17 cellular contexts compared by ENCODE assay signal in the genomic region with DNA sequence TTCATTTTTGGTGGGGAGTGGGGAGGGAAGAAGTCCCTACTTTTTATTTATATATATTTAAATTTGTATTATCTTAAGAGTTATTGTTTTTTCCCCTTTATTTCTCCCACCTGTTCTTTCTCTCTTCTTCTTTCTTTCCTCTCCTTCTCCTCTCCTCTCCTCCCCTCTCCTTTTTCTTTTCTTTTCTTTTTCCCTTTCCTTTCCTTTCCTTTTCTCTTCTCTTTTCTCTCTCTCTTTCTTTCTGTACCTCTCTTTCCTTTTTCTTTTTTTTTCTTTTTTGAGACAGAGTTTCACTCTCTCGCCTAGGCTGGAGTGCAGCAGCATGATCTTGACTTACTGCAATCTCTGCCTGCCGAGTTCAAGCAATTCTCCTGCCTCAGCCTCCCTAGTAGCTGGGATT. TPM values are rescaled to one million over a fixed set of nuclear protein-coding genes. Genes with fewer than 3 reads are reported as not detected.
DNase-seq lines count a peak whose midpoint lies in the region; ATAC-seq and TF ChIP-seq lines count a peak whose summit lies in the region.
"Had no signal": no experiment of that assay in that cellular context is flagged by ENCODE, and none has a peak within 500 bp of the region (broad histone marks: within the 10 kb centered on the region; RNA-seq: fewer than 3 reads in every experiment).

No MANE protein-coding gene starts in this region.

- in situ Hi-C loops in GM23248 (cut with MboI) = no loop called here

- DNase-seq in activated CD8-positive, alpha-beta memory T cell treated with anti-CD3 and anti-CD28 coated beads, Interleukin-2, amount 10 ng/mL, durations not matched to agents 7 days and 5 days = no peak
- DNase-seq in activated CD8-positive, alpha-beta memory T cell treated with anti-CD3 and anti-CD28 coated beads, Interleukin-2, amount 50 U/mL, for 4 hours = no peak
- DNase-seq in GM23248 (no peak), neural crest cell (ENCODE audit: low read depth, low spot score) (no peak), NOMO-1 (lab: John Stamatoyannopoulos, UW; ENCODE audit: unreplicated experiment in 2 of 2) (no peak), kidney tubule cell (ENCODE audit: low spot score) (no peak), AG08396 (ENCODE audit: low spot score) (no peak)
- DNase-seq in activated naive CD8-positive, alpha-beta T cell treated with anti-CD3 and anti-CD28 coated beads for 36 hours = no peak
- DNase-seq: activated CD4-positive, CD25-positive, alpha-beta regulatory T cell treated with anti-CD3 and anti-CD28 coated beads, Interleukin-2, amount 50 U/mL, for 72 hours; activated T-cell treated with anti-CD3 and anti-CD28 coated beads, Interleukin-2, amount 50 U/mL, for 1 hour; anterior cingulate cortex; MG63; NCI-H187; NCI-H446; SHP77; uterus had no signal

- H3K36me3 Mint-ChIP-seq in activated CD8-positive, alpha-beta memory T cell treated with anti-CD3 and anti-CD28 coated beads, Interleukin-2, amount 10 ng/mL, durations not matched to agents 7 days and 5 days = no peaks in the 10 kb centered on the region
- peaks cover 17% of the 10 kb centered on the region for H3K36me3 Mint-ChIP-seq in activated naive CD8-positive, alpha-beta T cell treated with anti-CD3 and anti-CD28 coated beads for 36 hours
- H3K36me3 Mint-ChIP-seq in neural crest cell (ENCODE audit: low read depth) = no peaks in the 10 kb centered on the region

- peaks cover 41% of the 10 kb centered on the region for H3K79me2 ChIP-seq in GM23248 (ENCODE audit: insufficient read depth)

- H3K27me3 Mint-ChIP-seq in activated CD8-positive, alpha-beta memory T cell treated with anti-CD3 and anti-CD28 coated beads, Interleukin-2, amount 10 ng/mL, durations not matched to agents 7 days and 5 days = no peaks in the 10 kb centered on the region
- no peaks in the 10 kb centered on the region for H3K27me3 Mint-ChIP-seq in activated naive CD8-positive, alpha-beta T cell treated with anti-CD3 and anti-CD28 coated beads for 36 hours
- H3K27me3 Mint-ChIP-seq in neural crest cell (ENCODE audit: low read depth) = no peaks in the 10 kb centered on the region

- CTCF ChIA-PET in activated CD8-positive, alpha-beta memory T cell treated with anti-CD3 and anti-CD28 coated beads, Interleukin-2, amount 10 ng/mL, durations not matched to agents 7 days and 5 days (lab: Charles Lee) = interaction anchor here (1.3 kb wide), 1 partner anchor 11 kb away, joined by 3 read pairs; no protein-coding TSS in a partner anchor

- no peaks in the 10 kb centered on the region for H3K9me2 ChIP-seq in GM23248 (ENCODE audit: insufficient read depth)

- H3K9me3 Mint-ChIP-seq in activated CD8-positive, alpha-beta memory T cell treated with anti-CD3 and anti-CD28 coated beads, Interleukin-2, amount 10 ng/mL, durations not matched to agents 7 days and 5 days (ENCODE audit: low read depth) = no peaks in the 10 kb centered on the region
- no peaks in the 10 kb centered on the region for H3K9me3 Mint-ChIP-seq in activated naive CD8-positive, alpha-beta T cell treated with anti-CD3 and anti-CD28 coated beads for 36 hours
- no peaks in the 10 kb centered on the region for H3K9me3 Mint-ChIP-seq in neural crest cell

- 65 to 69% methylated on average over 2 of the region's 2 CpGs for WGBS in GM23248 (ENCODE audit: low coverage in 1 of 2, low lambda C conversion rate in 2 of 2, missing lambda C conversion rate in 2 of 2), 2 experiments

- peaks cover 8% of the 10 kb centered on the region for H3K4me1 ChIP-seq in GM23248 (ENCODE audit: insufficient read depth)

- H2AFZ ChIP-seq in GM23248 = no peak overlapping the region

- peak overlapping the region; percentile 50 for H3K27ac Mint-ChIP-seq in activated CD8-positive, alpha-beta memory T cell treated with anti-CD3 and anti-CD28 coated beads, Interleukin-2, amount 10 ng/mL, durations not matched to agents 7 days and 5 days
- no peak overlapping the region for H3K27ac Mint-ChIP-seq in activated naive CD8-positive, alpha-beta T cell treated with anti-CD3 and anti-CD28 coated beads for 36 hours
- no peak overlapping the region for H3K27ac Mint-ChIP-seq in neural crest cell (ENCODE audit: unreplicated experiment)

- peaks cover 35% of the 10 kb centered on the region for H3K4me1 Mint-ChIP-seq in activated CD8-positive, alpha-beta memory T cell treated with anti-CD3 and anti-CD28 coated beads, Interleukin-2, amount 10 ng/mL, durations not matched to agents 7 days and 5 days
- peaks cover 43% of the 10 kb centered on the region for H3K4me1 Mint-ChIP-seq in activated naive CD8-positive, alpha-beta T cell treated with anti-CD3 and anti-CD28 coated beads for 36 hours
- peaks cover 38% of the 10 kb centered on the region for H3K4me1 Mint-ChIP-seq in neural crest cell

- no peak for ATAC-seq in activated CD8-positive, alpha-beta memory T cell treated with anti-CD3 and anti-CD28 coated beads, Interleukin-2, amount 10 ng/mL, durations not matched to agents 7 days and 5 days
- ATAC-seq: left lobe of liver had no signal

- no peak for TF ChIP-seq CTCF in neural crest cell (conservative IDR thresholded peaks at IDR 0.05)

- peak overlapping the region; percentile 98; the same call in 1 of the 2 replicates for H3K9ac ChIP-seq in GM23248

- H3K9me3 ChIP-seq in GM23248 (ENCODE audit: low read depth) = no peaks in the 10 kb centered on the region
- H3K9me3 ChIP-seq: MG63, uterus had no signal

- no peaks in the 10 kb centered on the region for H3F3A ChIP-seq in GM23248 (ENCODE audit: insufficient read depth)

- no peak overlapping the region for H3K4me2 ChIP-seq in GM23248 (ENCODE audit: unreplicated experiment)

- H3K4me3 Mint-ChIP-seq in activated CD8-positive, alpha-beta memory T cell treated with anti-CD3 and anti-CD28 coated beads, Interleukin-2, amount 10 ng/mL, durations not matched to agents 7 days and 5 days = no peak overlapping the region
- peak overlapping the region; percentile 39 for H3K4me3 Mint-ChIP-seq in activated naive CD8-positive, alpha-beta T cell treated with anti-CD3 and anti-CD28 coated beads for 36 hours
- peak overlapping the region; percentile 76 for H3K4me3 Mint-ChIP-seq in neural crest cell

- H3K36me3 ChIP-seq in GM23248 (ENCODE audit: low read depth) = no peaks in the 10 kb centered on the region
- H3K36me3 ChIP-seq: uterus had no signal

- H3K27me3 ChIP-seq in GM23248 (replicated peaks; ENCODE audit: insufficient read depth) = no peaks in the 10 kb centered on the region
- H3K27me3 ChIP-seq: MG63, uterus had no signal

- H4K20me1 ChIP-seq in GM23248 (ENCODE audit: insufficient read depth) = no peaks in the 10 kb centered on the region

- no peak overlapping the region for H3K4me3 ChIP-seq in GM23248

- no peak overlapping the region for H3K27ac ChIP-seq in GM23248
- H3K27ac ChIP-seq: uterus had no signal

RNA-seq across cellular contexts. Expression of a gene that starts 1.9 kb away (rescaled TPM):
- total RNA-seq in activated CD8-positive, alpha-beta memory T cell treated with anti-CD3 and anti-CD28 coated beads, Interleukin-2, amount 10 ng/mL, durations not matched to agents 7 days and 5 days = 10 to 100 TPM; 18.7 to 20.1 TPM
- 26.8 and 51.0 TPM in 2 replicates for total RNA-seq in GM23248 (2014; rRNA removed; shearing (Covaris generic))
- polyA plus RNA-seq in GM23248 (2016; fragmentation: Nextera tagmentation; extraction: Ambion mirVana) = 29.4 and 32.0 TPM in 2 replicates
- 10 to 100 TPM; 21.3 to 28.0 TPM for total RNA-seq in activated naive CD8-positive, alpha-beta T cell treated with anti-CD3 and anti-CD28 coated beads for 36 hours
- total RNA-seq in neural crest cell = 6.8 and 10.3 TPM in 2 replicates

RNA-seq across cellular contexts. Expression of a gene that starts 2.4 kb away (rescaled TPM):
- 10 to 100 TPM; 24.4 to 36.0 TPM for total RNA-seq in activated CD8-positive, alpha-beta memory T cell treated with anti-CD3 and anti-CD28 coated beads, Interleukin-2, amount 10 ng/mL, durations not matched to agents 7 days and 5 days
- total RNA-seq in GM23248 (2014; rRNA removed; shearing (Covaris generic)) = 20.7 and 21.4 TPM in 2 replicates
- 26.4 and 29.4 TPM in 2 replicates for polyA plus RNA-seq in GM23248 (2016; fragmentation: Nextera tagmentation; extraction: Ambion mirVana)
- 10 to 100 TPM; 43.5 to 44.6 TPM for total RNA-seq in activated naive CD8-positive, alpha-beta T cell treated with anti-CD3 and anti-CD28 coated beads for 36 hours
- total RNA-seq in neural crest cell = 16.8 and 20.3 TPM in 2 replicates

RNA-seq across cellular contexts. Expression of a gene that starts 23.2 kb away (rescaled TPM):
- total RNA-seq in activated CD8-positive, alpha-beta memory T cell treated with anti-CD3 and anti-CD28 coated beads, Interleukin-2, amount 10 ng/mL, durations not matched to agents 7 days and 5 days = 1 to 10 TPM; 4.8 to 6.0 TPM
- total RNA-seq in GM23248 (2014; rRNA removed; shearing (Covaris generic)) = 3.9 and 5.3 TPM in 2 replicates
- polyA plus RNA-seq in GM23248 (2016; fragmentation: Nextera tagmentation; extraction: Ambion mirVana) = 6.6 and 7.8 TPM in 2 replicates
- 1 to 10 TPM; 4.0 to 4.5 TPM for total RNA-seq in activated naive CD8-positive, alpha-beta T cell treated with anti-CD3 and anti-CD28 coated beads for 36 hours
- total RNA-seq in neural crest cell = 6.6 and 7.8 TPM in 2 replicates

RNA-seq across cellular contexts. Expression of a gene that starts 27.6 kb away (rescaled TPM):
- 1 to 10 TPM; 3.2 TPM for total RNA-seq in activated CD8-positive, alpha-beta memory T cell treated with anti-CD3 and anti-CD28 coated beads, Interleukin-2, amount 10 ng/mL, durations not matched to agents 7 days and 5 days
- 5.0 and 5.9 TPM in 2 replicates for total RNA-seq in GM23248 (2014; rRNA removed; shearing (Covaris generic))
- 2.3 and 3.1 TPM in 2 replicates for polyA plus RNA-seq in GM23248 (2016; fragmentation: Nextera tagmentation; extraction: Ambion mirVana)
- total RNA-seq in activated naive CD8-positive, alpha-beta T cell treated with anti-CD3 and anti-CD28 coated beads for 36 hours = under 1 TPM; 0.10 to 0.48 TPM
- total RNA-seq in neural crest cell = 0.86 TPM in 2 replicates

RNA-seq across cellular contexts. Expression of a gene that starts 35.6 kb away (rescaled TPM):
- 1 to 10 TPM; 8.2 to 9.3 TPM for total RNA-seq in activated CD8-positive, alpha-beta memory T cell treated with anti-CD3 and anti-CD28 coated beads, Interleukin-2, amount 10 ng/mL, durations not matched to agents 7 days and 5 days
- total RNA-seq in GM23248 (2014; rRNA removed; shearing (Covaris generic)) = 8.1 and 9.6 TPM in 2 replicates
- 13.2 and 13.8 TPM in 2 replicates for polyA plus RNA-seq in GM23248 (2016; fragmentation: Nextera tagmentation; extraction: Ambion mirVana)
- total RNA-seq in activated naive CD8-positive, alpha-beta T cell treated with anti-CD3 and anti-CD28 coated beads for 36 hours = 1 to 10 TPM; 6.4 to 8.1 TPM
- total RNA-seq in neural crest cell = 11.7 and 13.8 TPM in 2 replicates
